In genomic region chr15:51135276-51135675, GRCh38 we compare ENCODE assay signal across 24 cellular contexts. TPM values are rescaled to one million over a fixed set of nuclear protein-coding genes. Genes with fewer than 3 reads are reported as not detected.
"Had no signal": no experiment of that assay in that cellular context is flagged by ENCODE, and none has a peak within 500 bp of the region (broad histone marks: within the 10 kb centered on the region; RNA-seq: fewer than 3 reads in every experiment).

No MANE protein-coding gene starts in this region.

- H3K4me3 ChIP-seq: cardiac muscle cell, lower lobe of right lung, neural progenitor cell, spleen, thoracic aorta, vagina had no signal

- H3K4me1 Mint-ChIP-seq: activated B cell treated with CpG ODN at 0.5 μM for 24 hours; activated CD4-positive, alpha-beta T cell treated with anti-CD3 and anti-CD28 coated beads for 36 hours; activated naive CD8-positive, alpha-beta T cell treated with anti-CD3 and anti-CD28 coated beads for 36 hours; naive thymus-derived CD8-positive, alpha-beta T cell; neural progenitor cell; T-helper 17 cell had no signal

- H3K27ac Mint-ChIP-seq: activated B cell treated with CpG ODN at 0.5 μM for 24 hours; activated CD4-positive, alpha-beta T cell treated with anti-CD3 and anti-CD28 coated beads for 36 hours; activated naive CD8-positive, alpha-beta T cell treated with anti-CD3 and anti-CD28 coated beads for 36 hours; endodermal cell; naive thymus-derived CD8-positive, alpha-beta T cell; neural progenitor cell; T-helper 17 cell; type B pancreatic cell had no signal

- H3K4me3 Mint-ChIP-seq: activated B cell treated with CpG ODN at 0.5 μM for 24 hours; activated CD4-positive, alpha-beta T cell treated with anti-CD3 and anti-CD28 coated beads for 36 hours; activated naive CD8-positive, alpha-beta T cell treated with anti-CD3 and anti-CD28 coated beads for 36 hours; activated T-cell treated with anti-CD3 and anti-CD28 coated beads, Interleukin-2, amount 50 U/mL, for 4 hours; endodermal cell; naive thymus-derived CD8-positive, alpha-beta T cell; neural progenitor cell; T-helper 17 cell; type B pancreatic cell had no signal

- H3K36me3 ChIP-seq: cardiac muscle cell, lower lobe of right lung, neural progenitor cell, spleen, thoracic aorta, vagina had no signal

- H3K9me3 Mint-ChIP-seq: activated T-cell treated with anti-CD3 and anti-CD28 coated beads, Interleukin-2, amount 50 U/mL, for 4 hours; type B pancreatic cell had no signal

- H3K27me3 ChIP-seq: cardiac muscle cell, neural progenitor cell, vagina had no signal

- DNase-seq: activated B cell treated with CpG ODN at 0.5 μM for 24 hours; activated CD4-positive, alpha-beta T cell treated with anti-CD3 and anti-CD28 coated beads for 36 hours; activated CD4-positive, alpha-beta T cell treated with anti-CD3 and anti-CD28 coated beads, Interleukin-2, amount 50 U/mL, for 4 hours; activated CD8-positive, alpha-beta memory T cell treated with anti-CD3 and anti-CD28 coated beads, Interleukin-2, amount 50 U/mL, for 48 hours; activated naive CD4-positive, alpha-beta T cell treated with Interleukin-2 at 50 U/mL for 16 hours; activated naive CD8-positive, alpha-beta T cell treated with anti-CD3 and anti-CD28 coated beads for 36 hours; activated T-cell treated with anti-CD3 and anti-CD28 coated beads, Interleukin-2, amount 50 U/mL, for 4 hours; cortex of kidney; endodermal cell; glutamatergic neuron; hippocampal formation; left colon; lower lobe of right lung; naive thymus-derived CD8-positive, alpha-beta T cell; retina; spleen; stimulated activated CD4-positive, alpha-beta T cell treated with anti-CD3 and anti-CD28 coated beads, Interleukin-4, amount 100 ng/mL, for 1 hour; stimulated activated naive CD4-positive, alpha-beta T cell; T-helper 17 cell had no signal

- H3K36me3 Mint-ChIP-seq: activated naive CD8-positive, alpha-beta T cell treated with anti-CD3 and anti-CD28 coated beads for 36 hours; naive thymus-derived CD8-positive, alpha-beta T cell; neural progenitor cell; type B pancreatic cell had no signal

RNA-seq across cellular contexts. Expression of gene TNFAIP8L3, which starts 40.6 kb away (rescaled TPM):
- total RNA-seq: activated B cell treated with CpG ODN at 0.5 μM for 24 hours; activated CD4-positive, alpha-beta T cell treated with anti-CD3 and anti-CD28 coated beads for 36 hours; cardiac muscle cell; naive thymus-derived CD8-positive, alpha-beta T cell; T-helper 17 cell had no signal
- polyA plus RNA-seq: cardiac muscle cell; naive thymus-derived CD8-positive, alpha-beta T cell had no signal
